Comparison of ENCODE assay signal across 8 cellular contexts in the genomic region with DNA sequence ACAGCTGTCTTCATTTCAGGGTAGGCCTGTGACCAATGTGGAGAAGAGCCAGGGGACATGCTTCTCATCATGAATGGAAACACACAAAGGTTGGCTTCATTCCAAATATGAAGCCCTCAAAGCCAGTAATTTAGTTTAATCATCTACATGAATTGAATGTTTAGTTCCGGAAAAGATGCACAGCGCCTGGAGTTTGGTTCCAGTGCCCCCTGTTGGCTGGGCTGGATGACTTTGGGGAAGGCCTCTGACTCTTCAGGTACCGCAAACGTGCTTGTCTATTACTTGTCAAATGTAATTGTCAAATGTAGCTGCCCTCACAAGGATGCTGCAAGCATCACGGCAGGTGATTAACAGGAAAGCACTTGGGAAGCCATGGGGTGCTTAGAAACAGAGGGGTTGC.
A peak's percentile ranks its signal among the peaks of the same experiment; 100 is the strongest.
DNase-seq lines count a peak whose midpoint lies in the region; ATAC-seq and TF ChIP-seq lines count a peak whose summit lies in the region.

No MANE protein-coding gene starts in this region.

- H3K4me2 ChIP-seq in OCI-LY3 (ENCODE audit: low read length), result no peak overlapping the region

- H3K27ac ChIP-seq in OCI-LY3 (ENCODE audit: low read length) (no peak overlapping the region), testis (no peak overlapping the region)

- H3K9me3 ChIP-seq in OCI-LY3 (ENCODE audit: insufficient read depth, low read length), result no peaks in the 10 kb centered on the region
- no peaks in the 10 kb centered on the region for H3K9me3 ChIP-seq in testis

- H3K9ac ChIP-seq in OCI-LY3 (ENCODE audit: low read length), result no peak overlapping the region

- intact Hi-C loops in testis (cut with DNase I; ENCODE audit: low total_unique reads), result no loop called here

- TF ChIP-seq CTCF in OCI-LY3 (IDR thresholded peaks at IDR 0.05; ENCODE audit: low read depth, low read length) (peak; percentile 54), epithelial cell of proximal tubule (conservative IDR thresholded peaks at IDR 0.05; ENCODE audit: low read depth, low read length) (peak; percentile 74), testis (IDR thresholded peaks at IDR 0.05) (no peak)

- H3K79me2 ChIP-seq in OCI-LY3 (ENCODE audit: low read length), result no peaks in the 10 kb centered on the region

- H3K27me3 ChIP-seq in H7 (ENCODE audit: control insufficient read depth, insufficient read depth, low read length) (no peaks in the 10 kb centered on the region), OCI-LY3 (ENCODE audit: low read depth, low read length) (peaks cover 19% of the 10 kb centered on the region; the same call in 1 of the 2 replicates), testis (no peaks in the 10 kb centered on the region)

- H4K20me1 ChIP-seq in OCI-LY3 (ENCODE audit: insufficient read depth, low read length), result no peaks in the 10 kb centered on the region

- H3K4me3 ChIP-seq in H7 (ENCODE audit: insufficient read depth, low read depth, low read length), result no peak overlapping the region
- no peak overlapping the region for H3K4me3 ChIP-seq in OCI-LY3 (ENCODE audit: low read length)
- H3K4me3 ChIP-seq in epithelial cell of proximal tubule (ENCODE audit: low read depth, low read length), result no peak overlapping the region
- no peak overlapping the region for H3K4me3 ChIP-seq in testis

- H3K4me1 ChIP-seq in OCI-LY3 (ENCODE audit: low read length) (no peaks in the 10 kb centered on the region), testis (no peaks in the 10 kb centered on the region)

- DNase-seq in CD1c-positive myeloid dendritic cell (ENCODE audit: extremely low spot score) (peak; percentile 27), H7 (peak; percentile 19), epithelial cell of proximal tubule (ENCODE audit: low read depth) (peak; percentile 6), NCI-H82 (lab: John Stamatoyannopoulos, UW) (no peak), testis (no peak)
- no peak for DNase-seq in NK-92 treated with Interleukin-12 subunit alpha and Interleukin-12 subunit beta, amount 100 ng/mL, for 24 hours (lab: John Stamatoyannopoulos, UW)

- TF ChIP-seq POLR2A in testis (IDR thresholded peaks at IDR 0.05), result no peak

- H3K36me3 ChIP-seq in H7 (replicated peaks; ENCODE audit: control insufficient read depth, insufficient read depth, low read length), result no peaks in the 10 kb centered on the region
- no peaks in the 10 kb centered on the region for H3K36me3 ChIP-seq in OCI-LY3 (replicated peaks; ENCODE audit: low read depth, low read length)
- no peaks in the 10 kb centered on the region for H3K36me3 ChIP-seq in testis (ENCODE audit: low read depth, missing control alignments)

- 83 to 87% methylated on average over 5 of the region's 5 CpGs for WGBS in testis, 2 donors

- no peak overlapping the region for H2AFZ ChIP-seq in OCI-LY3 (ENCODE audit: low read depth, low read length)

- ATAC-seq in HG03442 (IDR thresholded peaks at IDR 0.05; ENCODE audit: unreplicated experiment), result no peak

Comparison
In these comparisons a context has a peak if more than half of its experiments do, and no peak if none do; other contexts are left out.
1. DNase-seq: peak in CD1c-positive myeloid dendritic cell (single experiment), H7 (single experiment) and epithelial cell of proximal tubule (single experiment); none in NK-92 treated with Interleukin-12 subunit alpha and Interleukin-12 subunit beta, amount 100 ng/mL, for 24 hours (single experiment), NCI-H82 (single experiment) and testis (single experiment).
2. CTCF ChIP-seq: peak in OCI-LY3 (single experiment) and epithelial cell of proximal tubule (single experiment); none in testis (0 of 3).